In the genomic region with DNA sequence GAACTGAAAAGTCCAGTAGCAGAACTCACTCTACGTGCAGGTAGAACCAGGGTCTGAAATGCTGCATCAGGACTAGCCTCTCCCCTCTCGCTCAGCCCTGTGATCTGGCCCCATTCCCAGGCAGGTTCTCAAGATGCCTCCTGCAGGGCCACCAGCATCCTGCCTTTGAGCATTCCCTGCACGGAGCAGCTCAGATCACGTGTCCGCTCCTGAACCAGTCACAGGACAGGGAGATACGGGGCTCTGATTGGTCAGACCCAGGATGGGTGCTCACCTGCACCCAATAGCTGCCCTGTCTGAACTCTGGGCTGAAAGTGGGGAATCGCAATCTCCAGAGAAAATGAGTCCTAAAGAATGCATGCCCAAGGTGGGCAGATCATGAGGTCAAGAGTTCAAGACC, we compare ENCODE assay signal across 13 cellular contexts.
"Had no signal": no experiment of that assay in that cellular context is flagged by ENCODE, and none has a peak within 500 bp of the region (broad histone marks: within the 10 kb centered on the region; RNA-seq: fewer than 3 reads in every experiment).

No MANE protein-coding gene starts in this region.

- H3K27ac ChIP-seq: epithelial cell of prostate, right lobe of liver had no signal

- H3K9me3 ChIP-seq: gastrocnemius medialis, right lobe of liver had no signal

- H3K27me3 ChIP-seq: gastrocnemius medialis, right lobe of liver had no signal

- H3K4me3 ChIP-seq: gastrocnemius medialis, right lobe of liver had no signal

- DNase-seq: activated CD4-positive, alpha-beta T cell treated with anti-CD3 and anti-CD28 coated beads for 4 hours; activated CD8-positive, alpha-beta memory T cell treated with anti-CD3 and anti-CD28 coated beads, Interleukin-2, amount 50 U/mL, for 48 hours; activated CD8-positive, alpha-beta T cell treated with anti-CD3 and anti-CD28 coated beads, Interleukin-2, amount 10 ng/mL, durations not matched to agents 7 days and 5 days; activated naive CD4-positive, alpha-beta T cell; activated naive CD8-positive, alpha-beta T cell treated with anti-CD3 and anti-CD28 coated beads, Interleukin-2, amount 50 U/mL, for 24 hours; caudate nucleus; effector memory CD4-positive, alpha-beta T cell; gastrocnemius medialis; natural killer cell; stimulated activated CD4-positive, alpha-beta T cell treated with anti-CD3 and anti-CD28 coated beads, Interleukin-12 subunit alpha, Interleukin-12 subunit beta, amount 100 ng/mL, for 4 hours; stimulated activated naive CD4-positive, alpha-beta T cell had no signal

- H3K36me3 ChIP-seq: gastrocnemius medialis, right lobe of liver had no signal

- ATAC-seq: activated CD8-positive, alpha-beta T cell treated with anti-CD3 and anti-CD28 coated beads, Interleukin-2, amount 10 ng/mL, durations not matched to agents 7 days and 5 days; activated naive CD8-positive, alpha-beta T cell treated with anti-CD3 and anti-CD28 coated beads, Interleukin-2, amount 50 U/mL, for 24 hours; gastrocnemius medialis; natural killer cell; right lobe of liver had no signal
